ENCODE assay signal across 20 cellular contexts in the genomic region with DNA sequence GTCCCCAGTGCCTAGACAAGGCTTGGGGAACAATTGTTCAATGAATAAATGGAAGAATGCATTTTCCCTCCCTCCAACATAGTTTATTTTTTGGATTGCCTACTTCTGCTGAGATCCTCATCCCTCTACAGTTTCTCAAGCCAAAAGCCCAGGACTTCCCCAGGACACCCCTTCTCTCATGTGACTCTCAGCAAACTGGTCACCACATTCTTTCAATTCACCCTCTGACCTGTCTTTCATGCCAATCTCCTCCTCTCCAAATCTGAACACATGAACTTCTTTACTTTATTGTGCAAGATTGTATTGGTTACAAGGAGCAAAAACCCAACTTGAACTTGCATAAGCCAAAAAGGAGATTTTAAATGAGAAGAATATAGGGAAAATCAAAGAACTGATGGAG.
DNase-seq lines count a peak whose midpoint lies in the region; ATAC-seq, FAIRE-seq and TF ChIP-seq lines count a peak whose summit lies in the region.
"Had no signal": no experiment of that assay in that cellular context is flagged by ENCODE, and none has a peak within 500 bp of the region (broad histone marks: within the 10 kb centered on the region; RNA-seq: fewer than 3 reads in every experiment).

No MANE protein-coding gene starts in this region.

- H3K9me3 ChIP-seq in CD8-positive, alpha-beta T cell (ENCODE audit: low read length): no peaks in the 10 kb centered on the region
- H3K9me3 ChIP-seq in body of pancreas (no peaks in the 10 kb centered on the region), right atrium auricular region (no peaks in the 10 kb centered on the region), sigmoid colon (no peaks in the 10 kb centered on the region)
- H3K9me3 ChIP-seq: mucosa of descending colon had no signal

- TF ChIP-seq POLR2A in body of pancreas (IDR thresholded peaks at IDR 0.05): no peak
- no peak for TF ChIP-seq POLR2A in sigmoid colon (IDR thresholded peaks at IDR 0.05)

- H3K27ac Mint-ChIP-seq in CD8-positive, alpha-beta T cell: peak overlapping the region; percentile 49
- H3K27ac Mint-ChIP-seq: activated CD4-positive, alpha-beta T cell treated with anti-CD3 and anti-CD28 coated beads, Interleukin-2, amount 10 ng/mL, durations not matched to agents 7 days and 5 days; stimulated activated effector memory CD8-positive, alpha-beta T cell treated with anti-CD3 and anti-CD28 coated beads, Interleukin-12 subunit alpha, Interleukin-12 subunit beta, amount 100 ng/mL, for 72 hours had no signal

- TF ChIP-seq EP300 in sigmoid colon (IDR thresholded peaks at IDR 0.05): no peak

- CTCF ChIA-PET in CD8-positive, alpha-beta T cell (lab: Charles Lee): no interaction called here

- DNase-seq in CD8-positive, alpha-beta T cell: no peak
- DNase-seq in body of pancreas (no peak), right atrium auricular region (ENCODE audit: low spot score) (no peak), sigmoid colon (no peak), caudate nucleus (lab: John Stamatoyannopoulos, UW) (no peak), D721Med (ENCODE audit: insufficient read length, low spot score) (no peak)
- no peak for DNase-seq in effector CD8-positive, alpha-beta T cell (lab: John Stamatoyannopoulos, UW)
- DNase-seq: activated CD4-positive, alpha-beta T cell treated with anti-CD3 and anti-CD28 coated beads, Interleukin-2, amount 10 ng/mL, durations not matched to agents 7 days and 5 days; activated T-cell treated with anti-CD3 and anti-CD28 coated beads, Interleukin-2, amount 50 U/mL, for 48 hours; effector memory CD4-positive, alpha-beta T cell; glutamatergic neuron; H7; kidney; mucosa of descending colon; NCI-H1092; retina; T1000 had no signal

- no peak overlapping the region for H3K4me3 Mint-ChIP-seq in CD8-positive, alpha-beta T cell
- H3K4me3 Mint-ChIP-seq: activated CD4-positive, alpha-beta T cell treated with anti-CD3 and anti-CD28 coated beads, Interleukin-2, amount 10 ng/mL, durations not matched to agents 7 days and 5 days; IgD-negative memory B cell; stimulated activated effector memory CD8-positive, alpha-beta T cell treated with anti-CD3 and anti-CD28 coated beads, Interleukin-12 subunit alpha, Interleukin-12 subunit beta, amount 100 ng/mL, for 72 hours had no signal

- H3K4me1 ChIP-seq in CD8-positive, alpha-beta T cell (ENCODE audit: insufficient read depth, low read length): peaks cover 31% of the 10 kb centered on the region
- H3K4me1 ChIP-seq in body of pancreas (peaks cover 51% of the 10 kb centered on the region), right atrium auricular region (peaks cover 0 to 66% of the 10 kb centered on the region in 2 donors), sigmoid colon (peaks cover 0 to 25% (median 10%) of the 10 kb centered on the region in 4 donors)

- H3K27me3 Mint-ChIP-seq in CD8-positive, alpha-beta T cell (ENCODE audit: low read depth): no peaks in the 10 kb centered on the region

- no peak for TF ChIP-seq CTCF in CD8-positive, alpha-beta T cell (IDR thresholded peaks at IDR 0.05)
- TF ChIP-seq CTCF in body of pancreas (IDR thresholded peaks at IDR 0.05) (no peak), right atrium auricular region (IDR thresholded peaks at IDR 0.05) (no peak), sigmoid colon (IDR thresholded peaks at IDR 0.05) (no peak), D721Med (IDR thresholded peaks at IDR 0.05; ENCODE audit: insufficient read depth, missing control alignments) (no peak)

- intact Hi-C loops in CD8-positive, alpha-beta T cell (cut with DNase I, micrococcal nuclease): no loop called here
- intact Hi-C loops in body of pancreas (cut with DNase I): no loop called here
- intact Hi-C loops in sigmoid colon (cut with DNase I): no loop called here

- FAIRE-seq in D721Med (lab: Jason Lieb, UNC): no peak
- FAIRE-seq: kidney had no signal

- no peak overlapping the region for H3K4me3 ChIP-seq in CD8-positive, alpha-beta T cell (ENCODE audit: low read depth, low read length)
- no peak overlapping the region for H3K4me3 ChIP-seq in body of pancreas
- H3K4me3 ChIP-seq in right atrium auricular region: no peak overlapping the region
- no peak overlapping the region for H3K4me3 ChIP-seq in sigmoid colon
- H3K4me3 ChIP-seq: mucosa of descending colon had no signal

- POLR2A ChIA-PET in CD8-positive, alpha-beta T cell (lab: Charles Lee): no interaction called here

- ATAC-seq in CD8-positive, alpha-beta T cell: no peak
- ATAC-seq in body of pancreas (no peak), HG03439 (IDR thresholded peaks at IDR 0.05; ENCODE audit: unreplicated experiment) (no peak)
- ATAC-seq: mucosa of descending colon; stimulated activated effector memory CD8-positive, alpha-beta T cell treated with anti-CD3 and anti-CD28 coated beads, Interleukin-12 subunit alpha, Interleukin-12 subunit beta, amount 100 ng/mL, for 72 hours had no signal

- peaks cover 59% of the 10 kb centered on the region for H3K4me1 Mint-ChIP-seq in CD8-positive, alpha-beta T cell (ENCODE audit: low read depth)

- H3K27me3 ChIP-seq in CD8-positive, alpha-beta T cell (ENCODE audit: insufficient read depth, low read length): no peaks in the 10 kb centered on the region
- no peaks in the 10 kb centered on the region for H3K27me3 ChIP-seq in body of pancreas
- no peaks in the 10 kb centered on the region for H3K27me3 ChIP-seq in right atrium auricular region
- H3K27me3 ChIP-seq in sigmoid colon: no peaks in the 10 kb centered on the region

- no peaks in the 10 kb centered on the region for H3K9me3 Mint-ChIP-seq in CD8-positive, alpha-beta T cell
- H3K9me3 Mint-ChIP-seq: IgD-negative memory B cell; stimulated activated effector memory CD8-positive, alpha-beta T cell treated with anti-CD3 and anti-CD28 coated beads, Interleukin-12 subunit alpha, Interleukin-12 subunit beta, amount 100 ng/mL, for 72 hours had no signal

- H3K27ac ChIP-seq in CD8-positive, alpha-beta T cell (ENCODE audit: low read depth, low read length): no peak overlapping the region
- peak overlapping the region in 3 of 4 donors; percentile 55 to 84 (median 83) for H3K27ac ChIP-seq in body of pancreas
- H3K27ac ChIP-seq in right atrium auricular region: peak overlapping the region; percentile 71 to 72
- peak overlapping the region; percentile 21 to 63 (median 58) for H3K27ac ChIP-seq in sigmoid colon
- no peak overlapping the region for H3K27ac ChIP-seq in caudate nucleus (ENCODE audit: low read depth, low read length)

- H3K36me3 ChIP-seq in CD8-positive, alpha-beta T cell (ENCODE audit: insufficient read depth, low read length): no peaks in the 10 kb centered on the region
- no peaks in the 10 kb centered on the region for H3K36me3 ChIP-seq in body of pancreas (replicated peaks in 1 of 2; ENCODE audit: insufficient read depth in 1 of 2, low read depth in 2 of 2)
- H3K36me3 ChIP-seq in right atrium auricular region: no peaks in the 10 kb centered on the region
- no peaks in the 10 kb centered on the region for H3K36me3 ChIP-seq in sigmoid colon

- no peaks in the 10 kb centered on the region for H3K36me3 Mint-ChIP-seq in CD8-positive, alpha-beta T cell
- H3K36me3 Mint-ChIP-seq: IgD-negative memory B cell; stimulated activated effector memory CD8-positive, alpha-beta T cell treated with anti-CD3 and anti-CD28 coated beads, Interleukin-12 subunit alpha, Interleukin-12 subunit beta, amount 100 ng/mL, for 72 hours had no signal

Comparison
In these comparisons a context has a peak if more than half of its experiments do, and no peak if none do; other contexts are left out.
1. H3K27ac ChIP-seq: peak in body of pancreas (3 of 4), right atrium auricular region (2 of 2) and sigmoid colon (4 of 4); none in CD8-positive, alpha-beta T cell (single experiment) and caudate nucleus (single experiment).